Comparison of ENCODE assay signal across 15 cellular contexts in the genomic region with DNA sequence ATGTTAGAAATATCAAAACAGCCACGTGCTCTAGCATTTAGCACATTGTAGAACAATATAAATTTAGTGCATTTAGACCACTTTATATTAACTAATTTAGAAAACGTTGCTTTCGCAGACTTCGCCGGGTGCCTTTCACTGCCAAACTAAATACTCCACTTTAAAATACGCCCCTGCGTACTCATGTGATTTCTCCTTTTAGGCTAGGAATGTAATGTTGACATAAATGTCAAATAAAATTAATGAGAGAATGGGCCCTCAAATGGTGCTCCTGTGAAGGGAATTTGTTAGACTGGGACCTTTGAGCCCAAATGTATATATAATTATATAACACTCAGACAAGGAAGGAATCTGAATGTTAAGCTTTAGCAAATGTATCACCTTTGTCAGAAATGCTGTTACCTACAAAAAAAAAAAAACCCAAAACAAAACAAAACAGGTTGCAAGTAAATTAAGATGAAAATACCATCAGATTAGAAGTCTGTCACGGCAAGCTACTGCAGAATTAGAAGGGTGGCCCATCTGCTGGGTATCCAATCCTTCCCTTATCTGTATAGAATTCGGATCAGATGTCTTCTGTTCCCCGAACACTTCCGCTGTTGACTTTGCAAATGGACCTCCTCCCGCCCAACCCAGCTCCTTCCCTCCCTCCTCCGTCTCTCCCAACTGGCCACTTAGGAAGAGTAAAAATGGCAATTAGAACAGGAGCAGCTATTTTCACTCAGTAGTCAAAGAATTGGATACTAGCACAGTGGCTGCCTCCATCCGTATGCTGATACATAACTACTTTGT.
DNase-seq lines count a peak whose midpoint lies in the region; ATAC-seq, FAIRE-seq and TF ChIP-seq lines count a peak whose summit lies in the region.
"Had no signal": no experiment of that assay in that cellular context is flagged by ENCODE, and none has a peak within 500 bp of the region (broad histone marks: within the 10 kb centered on the region; RNA-seq: fewer than 3 reads in every experiment).

No MANE protein-coding gene starts in this region.

- 80 to 82% methylated on average over 14 of the region's 14 CpGs for WGBS in heart right ventricle, 2 donors

- intact Hi-C loops in left ventricle myocardium superior (cut with micrococcal nuclease), result no loop called here
- intact Hi-C loops in heart right ventricle (cut with DNase I), result no loop called here
- intact Hi-C loops in left lung (cut with DNase I), result no loop called here

- TF ChIP-seq POLR2A in GM12892 (IDR thresholded peaks at IDR 0.05; ENCODE audit: low read depth, low read length), result no peak

- H3K4me3 ChIP-seq in heart right ventricle (no peak overlapping the region), bronchial epithelial cell (ENCODE audit: low read depth, low read length) (no peak overlapping the region), left lung (peak overlapping the region in 1 of 2 donors; percentile 6)
- H3K4me3 ChIP-seq: A549 had no signal

- FAIRE-seq in bronchial epithelial cell (lab: Jason Lieb, UNC) (no peak), GM12892 (lab: Jason Lieb, UNC) (no peak)
- FAIRE-seq: A549 had no signal

- no peak for DNase-seq in left ventricle myocardium superior
- no peak for DNase-seq in heart right ventricle
- peak; percentile 17 for DNase-seq in bronchial epithelial cell (ENCODE audit: low read depth)
- DNase-seq in left lung, result no peak
- no peak for DNase-seq in DMS53 treated with DMSO at 0.1 percent for 48 hours (lab: John Stamatoyannopoulos, UW; ENCODE audit: unreplicated experiment)
- no peak for DNase-seq in GM12892 (ENCODE audit: insufficient read length)
- DNase-seq: activated CD4-positive, alpha-beta T cell treated with anti-CD3 and anti-CD28 coated beads for 1 hour; activated naive CD8-positive, alpha-beta T cell treated with anti-CD3 and anti-CD28 coated beads, Interleukin-2, amount 50 U/mL, for 24 hours; CD8-positive, alpha-beta memory T cell; Kasumi-1; NCI-H2029 treated with DMSO at 0.1 percent for 48 hours; PC-3 had no signal

- H3K9me3 ChIP-seq in heart right ventricle (no peaks in the 10 kb centered on the region), left lung (no peaks in the 10 kb centered on the region)
- H3K9me3 ChIP-seq: A549 had no signal

- no peaks in the 10 kb centered on the region for H3K27me3 ChIP-seq in heart right ventricle
- no peaks in the 10 kb centered on the region for H3K27me3 ChIP-seq in bronchial epithelial cell (ENCODE audit: control insufficient read depth, insufficient read depth, low read length)
- no peaks in the 10 kb centered on the region for H3K27me3 ChIP-seq in left lung

- peaks cover 0 to 12% (median 0%) of the 10 kb centered on the region in 9 donors for H3K36me3 ChIP-seq in heart right ventricle
- H3K36me3 ChIP-seq in bronchial epithelial cell (ENCODE audit: control insufficient read depth, insufficient read depth, low read length), result no peaks in the 10 kb centered on the region
- H3K36me3 ChIP-seq in left lung, result peaks cover 0 to 5% of the 10 kb centered on the region in 2 donors

- peaks cover 15 to 72% (median 48%) of the 10 kb centered on the region in 9 donors for H3K4me1 ChIP-seq in heart right ventricle
- H3K4me1 ChIP-seq in left lung, result peaks cover 0 to 21% of the 10 kb centered on the region in 2 donors
- H3K4me1 ChIP-seq: A549 had no signal

- no peak for TF ChIP-seq CTCF in heart right ventricle (IDR thresholded peaks at IDR 0.05)
- no peak for TF ChIP-seq CTCF in bronchial epithelial cell (IDR thresholded peaks at IDR 0.05; ENCODE audit: insufficient read depth, low read length, severe bottlenecking)
- TF ChIP-seq CTCF in left lung (IDR thresholded peaks at IDR 0.05), result no peak

- peak; percentile 14 for ATAC-seq in left ventricle myocardium superior
- ATAC-seq in heart right ventricle, result no peak
- ATAC-seq in left lung, result peak; percentile 84
- no peak for ATAC-seq in HG03520 (IDR thresholded peaks at IDR 0.05; ENCODE audit: unreplicated experiment)
- no peak for ATAC-seq in HG03095 (IDR thresholded peaks at IDR 0.05; ENCODE audit: unreplicated experiment)
- ATAC-seq: activated naive CD8-positive, alpha-beta T cell treated with anti-CD3 and anti-CD28 coated beads, Interleukin-2, amount 50 U/mL, for 24 hours; PC-3 had no signal

- H3K27ac ChIP-seq in heart right ventricle (peak overlapping the region in 1 of 10 donors; percentile 40), left lung (no peak overlapping the region)
- H3K27ac ChIP-seq: A549 had no signal

Comparison
In these comparisons a context has a peak if more than half of its experiments do, and no peak if none do; other contexts are left out.
1. ATAC-seq: peak in left ventricle myocardium superior (single experiment) and left lung (single experiment); none in heart right ventricle (0 of 8), HG03520 (single experiment) and HG03095 (single experiment).